10 cellular contexts compared by ENCODE assay signal in the genomic region with DNA sequence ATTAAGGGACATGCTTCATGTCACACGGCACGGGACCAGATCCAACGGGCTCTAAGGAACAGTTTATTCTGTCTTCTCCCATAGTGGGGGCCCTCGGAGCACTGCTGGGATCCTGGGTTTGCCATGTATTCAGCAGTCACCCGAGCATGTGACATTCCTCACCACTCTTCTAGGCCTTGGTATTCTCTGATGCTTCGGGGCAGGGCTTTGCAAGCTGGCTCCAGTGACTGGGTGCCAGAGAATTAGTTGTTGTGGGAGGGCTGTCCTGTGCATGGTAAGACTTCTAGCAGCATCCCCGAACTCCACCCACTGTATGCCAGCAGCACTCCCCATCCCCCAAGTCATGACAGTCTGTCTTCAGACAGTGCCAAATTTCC. TPM values are rescaled to one million over a fixed set of nuclear protein-coding genes. Genes with fewer than 3 reads are reported as not detected.
DNase-seq lines count a peak whose midpoint lies in the region; ATAC-seq and TF ChIP-seq lines count a peak whose summit lies in the region.
"Had no signal": no experiment of that assay in that cellular context is flagged by ENCODE, and none has a peak within 500 bp of the region (broad histone marks: within the 10 kb centered on the region; RNA-seq: fewer than 3 reads in every experiment).

No MANE protein-coding gene starts in this region.

- no peak for TF ChIP-seq POLR2A in thyroid gland (IDR thresholded peaks at IDR 0.05)

- peak overlapping the region; percentile 78 to 86 for H3K27ac ChIP-seq in ascending aorta
- peak overlapping the region; percentile 4 to 71 (median 49) for H3K27ac ChIP-seq in thyroid gland
- no peak overlapping the region for H3K27ac ChIP-seq in effector memory CD4-positive, alpha-beta T cell (ENCODE audit: insufficient read depth, low read length, poor library complexity, severe bottlenecking)

- H3K9me3 ChIP-seq in ascending aorta = no peaks in the 10 kb centered on the region
- no peaks in the 10 kb centered on the region for H3K9me3 ChIP-seq in thyroid gland
- no peaks in the 10 kb centered on the region for H3K9me3 ChIP-seq in effector memory CD4-positive, alpha-beta T cell (ENCODE audit: control insufficient read depth, low read length)

- ATAC-seq in GM18873 (IDR thresholded peaks at IDR 0.05; ENCODE audit: low FRiP score, unreplicated experiment) = no peak
- ATAC-seq: activated naive CD4-positive, alpha-beta T cell treated with anti-CD3 and anti-CD28 coated beads, Interleukin-2, amount 50 U/mL, for 72 hours had no signal

- TF ChIP-seq CTCF in ascending aorta (IDR thresholded peaks at IDR 0.05) = no peak
- no peak for TF ChIP-seq CTCF in thyroid gland (IDR thresholded peaks at IDR 0.05)

- H3K36me3 ChIP-seq in ascending aorta = peaks cover 4 to 5% of the 10 kb centered on the region in 2 donors
- H3K36me3 ChIP-seq in thyroid gland = no peaks in the 10 kb centered on the region
- no peaks in the 10 kb centered on the region for H3K36me3 ChIP-seq in effector memory CD4-positive, alpha-beta T cell (ENCODE audit: control insufficient read depth, insufficient read depth, low read length)

- DNase-seq in HS-27A (ENCODE audit: low read depth) (peak; percentile 94), ascending aorta (ENCODE audit: low spot score in 2 of 2) (peak in 1 of 2 donors; percentile 83), hepatic stellate cell (ENCODE audit: low spot score) (peak; percentile 68), thyroid gland (peak; percentile 83 to 92), NCI-H526 (lab: John Stamatoyannopoulos, UW) (no peak)
- no peak for DNase-seq in stimulated activated CD4-positive, alpha-beta T cell treated with anti-CD3 and anti-CD28 coated beads, Interleukin-4, amount 100 ng/mL, for 4 hours
- no peak for DNase-seq in effector memory CD4-positive, alpha-beta T cell

- H3K4me3 ChIP-seq in ascending aorta (no peak overlapping the region), thyroid gland (replicated peaks in 1 of 3) (no peak overlapping the region)
- H3K4me3 ChIP-seq in effector memory CD4-positive, alpha-beta T cell (ENCODE audit: insufficient read depth, low read depth, low read length, poor library complexity, severe bottlenecking) = no peak overlapping the region

- intact Hi-C loops in ascending aorta (cut with DNase I) (loop anchor here (2.0 kb wide), 1 partner anchor 28 kb away; no protein-coding TSS in a partner anchor), thyroid gland (cut with DNase I) (no loop called here)

- 14 to 33% methylated on average over 6 to 7 of the region's 7 CpGs for WGBS in thyroid gland, 2 donors

- H3K4me1 ChIP-seq in ascending aorta (peaks cover 23 to 47% of the 10 kb centered on the region in 2 donors), thyroid gland (peaks cover 4 to 18% of the 10 kb centered on the region in 2 donors)
- no peaks in the 10 kb centered on the region for H3K4me1 ChIP-seq in effector memory CD4-positive, alpha-beta T cell (ENCODE audit: control insufficient read depth, insufficient read depth, low read length, poor library complexity, severe bottlenecking)

- H3K27me3 ChIP-seq in ascending aorta (no peaks in the 10 kb centered on the region), thyroid gland (no peaks in the 10 kb centered on the region)
- H3K27me3 ChIP-seq in effector memory CD4-positive, alpha-beta T cell (replicated peaks; ENCODE audit: control insufficient read depth, insufficient read depth, low read length, poor library complexity, severe bottlenecking) = no peaks in the 10 kb centered on the region

RNA-seq across cellular contexts. Expression of a gene that starts 5.4 kb away (rescaled TPM):
- 377 TPM for total RNA-seq in ascending aorta
- 10 to 100 TPM in 2 of 4 donors, 1 to 10 TPM in 2; 4.7 to 47.6 (median 26.6) TPM for total RNA-seq in thyroid gland
- total RNA-seq: activated naive CD4-positive, alpha-beta T cell treated with anti-CD3 and anti-CD28 coated beads, Interleukin-2, amount 50 U/mL, for 72 hours; mononuclear cell had no signal

RNA-seq across cellular contexts. Expression of a gene that starts 25.1 kb away (rescaled TPM):
- 62.6 TPM for total RNA-seq in ascending aorta
- 1 to 10 TPM; 2.5 to 5.1 (median 3.4) TPM for total RNA-seq in thyroid gland

Comparison
In these comparisons a context has a peak if more than half of its experiments do, and no peak if none do; other contexts are left out.
1. DNase-seq: peak in HS-27A (single experiment), hepatic stellate cell (single experiment) and thyroid gland (2 of 2); none in NCI-H526 (0 of 2), stimulated activated CD4-positive, alpha-beta T cell treated with anti-CD3 and anti-CD28 coated beads, Interleukin-4, amount 100 ng/mL, for 4 hours (0 of 2) and effector memory CD4-positive, alpha-beta T cell (0 of 3).
2. RNA of a gene that starts 25.1 kb away (total RNA-seq): 62.6 TPM in ascending aorta (single experiment); 2.5 to 5.1 TPM in thyroid gland; every median in the first group is over 10 times any median in the second.